Comparison of ENCODE assay signal across 1 cellular context in genomic region chr1:156508205-156508954, GRCh38.
TF ChIP-seq lines count a peak whose summit lies in the region.

No MANE protein-coding gene starts in this region.

TF ChIP-seq in GM12878, 131 proteins besides CTCF, POLR2A, EP300 and RAD21 (continued from another document):
- TF ChIP-seq CUX1 (IDR thresholded peaks at IDR 0.05; ENCODE audit: insufficient replicate concordance, low read depth, low read length): peak; percentile 90
- TF ChIP-seq MEF2B (IDR thresholded peaks at IDR 0.05; ENCODE audit: partially characterized antibody, poor library complexity, severe bottlenecking): peak; percentile 81
- TF ChIP-seq EED (IDR thresholded peaks at IDR 0.05; ENCODE audit: low read depth): peak; percentile 12; the same call in 1 of the 2 replicates
- no peak for TF ChIP-seq RCOR1 (conservative IDR thresholded peaks at IDR 0.05; ENCODE audit: low read depth, low read length)
- peak in 1 of 2 experiments; percentile 33; a peak in 1 of 4 replicates for TF ChIP-seq BHLHE40 (IDR thresholded peaks at IDR 0.05; ENCODE audit: borderline replicate concordance in 1 of 2, low read depth in 2 of 2, low read length in 1 of 2)
- no peak for TF ChIP-seq NFXL1 (IDR thresholded peaks at IDR 0.05; ENCODE audit: borderline replicate concordance)
- TF ChIP-seq TBL1XR1 (IDR thresholded peaks at IDR 0.05; ENCODE audit: low read depth, low read length): peak; percentile 74; the same call in 1 of the 2 replicates
- TF ChIP-seq SREBF1 (IDR thresholded peaks at IDR 0.05; ENCODE audit: low read length): no peak
- TF ChIP-seq RELA (IDR thresholded peaks at IDR 0.05; ENCODE audit: borderline replicate concordance, partially characterized antibody): peak; percentile 16
- TF ChIP-seq ATF3 (IDR thresholded peaks at IDR 0.05; ENCODE audit: borderline replicate concordance, extremely low read depth, low read depth, low read length): no peak
- peak; percentile 88 for TF ChIP-seq MEF2A (IDR thresholded peaks at IDR 0.05; ENCODE audit: insufficient read depth, low read depth, low read length)
- peak; percentile 87 for TF ChIP-seq POLR2AphosphoS5 (IDR thresholded peaks at IDR 0.05; ENCODE audit: low read length)
- 0 out of 2 replicates have a peak, but pooled peaks have one; percentile 42 for TF ChIP-seq ZNF687 (IDR thresholded peaks at IDR 0.05)
- TF ChIP-seq HDAC6 (IDR thresholded peaks at IDR 0.05; ENCODE audit: unreplicated experiment): no peak
- TF ChIP-seq ASH2L (IDR thresholded peaks at IDR 0.05; ENCODE audit: borderline replicate concordance, low read depth): no peak
- 0 out of 2 replicates have a peak, but pooled peaks have one; percentile 5 for TF ChIP-seq TCF12 (IDR thresholded peaks at IDR 0.05; ENCODE audit: low read depth, low read length)
- peak; percentile 30; the same call in 1 of the 2 replicates for TF ChIP-seq MXI1 (IDR thresholded peaks at IDR 0.05; ENCODE audit: low read depth, low read length)
- 0 out of 2 replicates have a peak, but pooled peaks have one; percentile 24 for TF ChIP-seq HDGF (IDR thresholded peaks at IDR 0.05)
- TF ChIP-seq SKIL (IDR thresholded peaks at IDR 0.05; ENCODE audit: low read depth, poor library complexity, severe bottlenecking): peak; percentile 67
- TF ChIP-seq SUPT20H (IDR thresholded peaks at IDR 0.05; ENCODE audit: borderline replicate concordance, control insufficient read depth, low read depth, low read length): no peak
- TF ChIP-seq MLLT1 (IDR thresholded peaks at IDR 0.05): 0 out of 2 replicates have a peak, but pooled peaks have one; percentile 36
- peak; percentile 64; the same call in 1 of the 2 replicates for TF ChIP-seq RELB (IDR thresholded peaks at IDR 0.05; ENCODE audit: low read depth)
- peak; percentile 22; the same call in 1 of the 2 replicates for TF ChIP-seq PAX5 (IDR thresholded peaks at IDR 0.05; ENCODE audit: borderline replicate concordance, low read depth, low read length)
- peak; percentile 25; the same call in 1 of the 2 replicates for TF ChIP-seq TAF1 (IDR thresholded peaks at IDR 0.05; ENCODE audit: borderline replicate concordance, low read depth, low read length)
- peak; percentile 71 for TF ChIP-seq IKZF1 (conservative IDR thresholded peaks at IDR 0.05)
- TF ChIP-seq SMAD5 (IDR thresholded peaks at IDR 0.05; ENCODE audit: low read depth): no peak
- TF ChIP-seq FOXM1 (IDR thresholded peaks at IDR 0.05; ENCODE audit: low read depth, low read length): no peak
- TF ChIP-seq NR2F1 (conservative IDR thresholded peaks at IDR 0.05): 0 out of 2 replicates have a peak, but pooled peaks have one; percentile 34
- TF ChIP-seq EGR1 (IDR thresholded peaks at IDR 0.05; ENCODE audit: borderline replicate concordance in 1 of 2, low read depth in 2 of 2, low read length in 2 of 2): peak in 1 of 2 experiments; percentile 47; a peak in 1 of 3 replicates
- no peak for TF ChIP-seq NR2C2 (IDR thresholded peaks at IDR 0.05; ENCODE audit: borderline replicate concordance, control insufficient read depth, insufficient read length, low read depth)
- TF ChIP-seq IKZF2 (IDR thresholded peaks at IDR 0.05): peak; percentile 22 to 45; a peak in 2 of 4 replicates
- no peak for TF ChIP-seq YY1 (IDR thresholded peaks at IDR 0.05; ENCODE audit: low read depth, low read length)
